In genomic region chr2:152431370-152432098, GRCh38 we compare ENCODE assay signal across 1 cellular context.
TF ChIP-seq lines count a peak whose summit lies in the region.

No MANE protein-coding gene starts in this region.

TF ChIP-seq in GM23338, 12 proteins besides CTCF, POLR2A, EP300 and RAD21 (continued from another document):
- no peak for TF ChIP-seq CREB1 (CRISPR knock-in tag; IDR thresholded peaks at IDR 0.05; ENCODE audit: low read depth)
- TF ChIP-seq ETS1 (IDR thresholded peaks at IDR 0.05): no peak
- no peak for TF ChIP-seq EZH2 (IDR thresholded peaks at IDR 0.05; ENCODE audit: low read depth, unreplicated experiment)
- TF ChIP-seq ZNF462 (CRISPR knock-in tag; IDR thresholded peaks at IDR 0.05): no peak
- no peak for TF ChIP-seq EZH2phosphoT487 (IDR thresholded peaks at IDR 0.05; ENCODE audit: unreplicated experiment)
- TF ChIP-seq POLR2AphosphoS5 (IDR thresholded peaks at IDR 0.05; ENCODE audit: low read depth): no peak
